1 cellular context compared by ENCODE assay signal in the genomic region with DNA sequence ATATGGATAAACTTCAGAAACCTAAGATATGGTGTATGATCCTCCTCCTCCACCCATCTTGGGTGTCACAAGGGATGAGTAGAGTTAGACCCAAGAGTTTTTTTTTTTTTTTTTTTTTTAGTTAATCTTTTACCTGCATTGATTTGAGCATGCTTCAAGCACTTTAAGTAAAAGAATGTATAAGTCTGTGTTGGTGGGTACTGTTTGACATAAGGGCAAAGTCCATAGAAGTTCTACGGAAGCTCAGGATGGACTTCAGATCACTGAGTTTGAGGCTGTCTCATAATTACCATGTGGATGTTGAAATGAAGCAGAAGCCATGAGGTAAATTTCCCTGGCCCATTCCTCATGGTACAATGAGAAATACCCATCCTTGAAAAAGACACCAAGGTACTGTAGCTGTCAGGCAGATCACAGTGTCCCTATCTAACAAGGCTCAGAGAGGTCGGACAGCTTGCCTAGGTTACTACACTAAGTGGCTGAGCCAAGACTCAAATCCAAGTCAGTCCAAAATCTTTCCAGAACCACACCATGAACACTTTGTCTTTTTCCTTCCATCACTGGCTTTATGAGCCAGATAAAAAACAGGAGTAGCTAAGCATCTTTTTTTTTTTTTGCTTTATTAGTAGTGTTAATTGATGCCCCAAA.
TF ChIP-seq lines count a peak whose summit lies in the region.

No MANE protein-coding gene starts in this region.

TF ChIP-seq in HepG2, 621 proteins besides CTCF, POLR2A, EP300 and RAD21 (continued from another document and continues in another):
- TF ChIP-seq, protein P1, sequence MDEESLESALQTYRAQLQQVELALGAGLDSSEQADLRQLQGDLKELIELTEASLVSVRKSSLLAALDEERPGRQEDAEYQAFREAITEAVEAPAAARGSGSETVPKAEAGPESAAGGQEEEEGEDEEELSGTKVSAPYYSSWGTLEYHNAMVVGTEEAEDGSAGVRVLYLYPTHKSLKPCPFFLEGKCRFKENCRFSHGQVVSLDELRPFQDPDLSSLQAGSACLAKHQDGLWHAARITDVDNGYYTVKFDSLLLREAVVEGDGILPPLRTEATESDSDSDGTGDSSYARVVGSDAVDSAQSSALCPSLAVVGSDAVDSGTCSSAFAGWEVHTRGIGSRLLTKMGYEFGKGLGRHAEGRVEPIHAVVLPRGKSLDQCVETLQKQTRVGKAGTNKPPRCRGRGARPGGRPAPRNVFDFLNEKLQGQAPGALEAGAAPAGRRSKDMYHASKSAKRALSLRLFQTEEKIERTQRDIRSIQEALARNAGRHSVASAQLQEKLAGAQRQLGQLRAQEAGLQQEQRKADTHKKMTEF (CRISPR knock-in tag; IDR thresholded peaks at IDR 0.05): peak; percentile 78
- TF ChIP-seq ZC3H13 (CRISPR knock-in tag; IDR thresholded peaks at IDR 0.05) (no peak), HNRNPH1 (optimal IDR thresholded peaks at IDR 0.05; ENCODE audit: low read depth, low read length) (no peak), AHR (CRISPR knock-in tag; IDR thresholded peaks at IDR 0.05) (no peak), THYN1 (CRISPR knock-in tag; IDR thresholded peaks at IDR 0.05; ENCODE audit: borderline replicate concordance, low read depth) (no peak), RELA (CRISPR knock-in tag; IDR thresholded peaks at IDR 0.05) (no peak), MYC (CRISPR knock-in tag; IDR thresholded peaks at IDR 0.05; ENCODE audit: borderline replicate concordance) (no peak), ZNF550 (CRISPR knock-in tag; IDR thresholded peaks at IDR 0.05; ENCODE audit: borderline replicate concordance) (no peak), SRSF9 (IDR thresholded peaks at IDR 0.05; ENCODE audit: borderline replicate concordance, insufficient read depth, low read depth, low read length, poor library complexity, severe bottlenecking) (no peak), ZNF546 (CRISPR knock-in tag; conservative IDR thresholded peaks at IDR 0.05) (no peak), ZNF563 (CRISPR knock-in tag; IDR thresholded peaks at IDR 0.05) (no peak), NFYC (CRISPR knock-in tag; IDR thresholded peaks at IDR 0.05) (no peak), ZNF367 (CRISPR knock-in tag; IDR thresholded peaks at IDR 0.05; ENCODE audit: borderline replicate concordance) (no peak), KLF16 (CRISPR knock-in tag; IDR thresholded peaks at IDR 0.05) (peak in 1 of 2 experiments; percentile 94; a peak in 2 of 4 replicates), ZSCAN31 (CRISPR knock-in tag; IDR thresholded peaks at IDR 0.05; ENCODE audit: low read depth) (0 out of 2 replicates have a peak, but pooled peaks have one; percentile 58), SMC3 (IDR thresholded peaks at IDR 0.05; ENCODE audit: low read length) (peak; percentile 44; the same call in 1 of the 2 replicates), KDM2A (CRISPR knock-in tag; IDR thresholded peaks at IDR 0.05; ENCODE audit: borderline replicate concordance, low read depth) (no peak), ZNF761 (CRISPR knock-in tag; conservative IDR thresholded peaks at IDR 0.05) (no peak), STAT5B (CRISPR knock-in tag; IDR thresholded peaks at IDR 0.05) (no peak), ZNF263 (CRISPR knock-in tag; IDR thresholded peaks at IDR 0.05) (no peak), HNF4G (IDR thresholded peaks at IDR 0.05; ENCODE audit: borderline replicate concordance, low read depth, low read length) (peak; percentile 93), HNF4G (CRISPR knock-in tag; IDR thresholded peaks at IDR 0.05; ENCODE audit: borderline replicate concordance, low read depth) (peak; percentile 81), ETV5 (CRISPR knock-in tag; IDR thresholded peaks at IDR 0.05; ENCODE audit: borderline replicate concordance) (peak; percentile 85), CHD4 (IDR thresholded peaks at IDR 0.05; ENCODE audit: borderline replicate concordance, low read length) (peak; percentile 63; the same call in 1 of the 2 replicates), HNRNPK (IDR thresholded peaks at IDR 0.05; ENCODE audit: low read depth, low read length, poor library complexity, severe bottlenecking) (no peak), SMYD3 (CRISPR knock-in tag; IDR thresholded peaks at IDR 0.05) (no peak), SETDB1 (CRISPR knock-in tag; IDR thresholded peaks at IDR 0.05; ENCODE audit: borderline replicate concordance) (no peak), PPARG (CRISPR knock-in tag; conservative IDR thresholded peaks at IDR 0.05) (peak; percentile 69; the same call in 1 of the 2 replicates), GTF3A (CRISPR knock-in tag; conservative IDR thresholded peaks at IDR 0.05) (no peak), ZNF891 (CRISPR knock-in tag; IDR thresholded peaks at IDR 0.05) (no peak), GFI1 (CRISPR knock-in tag; IDR thresholded peaks at IDR 0.05; ENCODE audit: borderline replicate concordance) (peak; percentile 86), MTA3 (CRISPR knock-in tag; IDR thresholded peaks at IDR 0.05) (no peak), IRF2 (CRISPR knock-in tag; IDR thresholded peaks at IDR 0.05) (peak; percentile 47; the same call in 1 of the 2 replicates), NFKBIZ (CRISPR knock-in tag; IDR thresholded peaks at IDR 0.05) (no peak), DPF2 (CRISPR knock-in tag; IDR thresholded peaks at IDR 0.05; ENCODE audit: borderline replicate concordance, low read depth) (peak; percentile 27; the same call in 1 of the 2 replicates), ZNF878 (CRISPR knock-in tag; IDR thresholded peaks at IDR 0.05) (0 out of 2 replicates have a peak, but pooled peaks have one; percentile 49), BORCS8-MEF2B (CRISPR knock-in tag; IDR thresholded peaks at IDR 0.05) (no peak), TARDBP (CRISPR knock-in tag; IDR thresholded peaks at IDR 0.05) (peak; percentile 61; the same call in 1 of the 2 replicates), ZFP36L1 (CRISPR knock-in tag; IDR thresholded peaks at IDR 0.05) (no peak), ELF3 (CRISPR knock-in tag; IDR thresholded peaks at IDR 0.05) (peak; percentile 67), ZNF33B (CRISPR knock-in tag; IDR thresholded peaks at IDR 0.05) (no peak), ZFAT (CRISPR knock-in tag; conservative IDR thresholded peaks at IDR 0.05) (no peak), RXRB (CRISPR knock-in tag; IDR thresholded peaks at IDR 0.05; ENCODE audit: borderline replicate concordance) (peak; percentile 86), ZNF589 (CRISPR knock-in tag; conservative IDR thresholded peaks at IDR 0.05) (no peak), MATR3 (CRISPR knock-in tag; IDR thresholded peaks at IDR 0.05) (no peak), DNMT1 (CRISPR knock-in tag; IDR thresholded peaks at IDR 0.05) (no peak), SALL2 (CRISPR knock-in tag; IDR thresholded peaks at IDR 0.05) (no peak)
- TF ChIP-seq, protein P2, sequence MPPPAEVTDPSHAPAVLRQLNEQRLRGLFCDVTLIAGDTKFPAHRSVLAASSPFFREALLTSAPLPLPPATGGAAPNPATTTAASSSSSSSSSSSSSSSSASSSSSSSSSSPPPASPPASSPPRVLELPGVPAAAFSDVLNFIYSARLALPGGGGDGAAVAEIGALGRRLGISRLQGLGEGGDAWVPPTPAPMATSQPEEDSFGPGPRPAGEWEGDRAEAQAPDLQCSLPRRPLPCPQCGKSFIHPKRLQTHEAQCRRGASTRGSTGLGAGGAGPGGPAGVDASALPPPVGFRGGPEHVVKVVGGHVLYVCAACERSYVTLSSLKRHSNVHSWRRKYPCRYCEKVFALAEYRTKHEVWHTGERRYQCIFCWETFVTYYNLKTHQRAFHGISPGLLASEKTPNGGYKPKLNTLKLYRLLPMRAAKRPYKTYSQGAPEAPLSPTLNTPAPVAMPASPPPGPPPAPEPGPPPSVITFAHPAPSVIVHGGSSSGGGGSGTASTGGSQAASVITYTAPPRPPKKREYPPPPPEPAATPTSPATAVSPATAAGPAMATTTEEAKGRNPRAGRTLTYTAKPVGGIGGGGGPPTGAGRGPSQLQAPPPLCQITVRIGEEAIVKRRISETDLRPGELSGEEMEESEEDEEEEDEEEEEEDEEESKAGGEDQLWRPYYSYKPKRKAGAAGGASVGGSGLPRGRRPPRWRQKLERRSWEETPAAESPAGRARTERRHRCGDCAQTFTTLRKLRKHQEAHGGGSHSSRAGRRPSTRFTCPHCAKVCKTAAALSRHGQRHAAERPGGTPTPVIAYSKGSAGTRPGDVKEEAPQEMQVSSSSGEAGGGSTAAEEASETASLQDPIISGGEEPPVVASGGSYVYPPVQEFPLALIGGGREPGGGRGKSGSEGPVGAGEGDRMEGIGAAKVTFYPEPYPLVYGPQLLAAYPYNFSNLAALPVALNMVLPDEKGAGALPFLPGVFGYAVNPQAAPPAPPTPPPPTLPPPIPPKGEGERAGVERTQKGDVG (CRISPR knock-in tag; IDR thresholded peaks at IDR 0.05; ENCODE audit: borderline replicate concordance): no peak
- TF ChIP-seq, protein P3, sequence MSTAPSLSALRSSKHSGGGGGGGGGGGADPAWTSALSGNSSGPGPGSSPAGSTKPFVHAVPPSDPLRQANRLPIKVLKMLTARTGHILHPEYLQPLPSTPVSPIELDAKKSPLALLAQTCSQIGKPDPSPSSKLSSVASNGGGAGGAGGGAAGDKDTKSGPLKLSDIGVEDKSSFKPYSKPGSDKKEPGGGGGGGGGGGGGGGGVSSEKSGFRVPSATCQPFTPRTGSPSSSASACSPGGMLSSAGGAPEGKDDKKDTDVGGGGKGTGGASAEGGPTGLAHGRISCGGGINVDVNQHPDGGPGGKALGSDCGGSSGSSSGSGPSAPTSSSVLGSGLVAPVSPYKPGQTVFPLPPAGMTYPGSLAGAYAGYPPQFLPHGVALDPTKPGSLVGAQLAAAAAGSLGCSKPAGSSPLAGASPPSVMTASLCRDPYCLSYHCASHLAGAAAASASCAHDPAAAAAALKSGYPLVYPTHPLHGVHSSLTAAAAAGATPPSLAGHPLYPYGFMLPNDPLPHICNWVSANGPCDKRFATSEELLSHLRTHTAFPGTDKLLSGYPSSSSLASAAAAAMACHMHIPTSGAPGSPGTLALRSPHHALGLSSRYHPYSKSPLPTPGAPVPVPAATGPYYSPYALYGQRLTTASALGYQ (CRISPR knock-in tag; IDR thresholded peaks at IDR 0.05): no peak
- TF ChIP-seq, protein P4, sequence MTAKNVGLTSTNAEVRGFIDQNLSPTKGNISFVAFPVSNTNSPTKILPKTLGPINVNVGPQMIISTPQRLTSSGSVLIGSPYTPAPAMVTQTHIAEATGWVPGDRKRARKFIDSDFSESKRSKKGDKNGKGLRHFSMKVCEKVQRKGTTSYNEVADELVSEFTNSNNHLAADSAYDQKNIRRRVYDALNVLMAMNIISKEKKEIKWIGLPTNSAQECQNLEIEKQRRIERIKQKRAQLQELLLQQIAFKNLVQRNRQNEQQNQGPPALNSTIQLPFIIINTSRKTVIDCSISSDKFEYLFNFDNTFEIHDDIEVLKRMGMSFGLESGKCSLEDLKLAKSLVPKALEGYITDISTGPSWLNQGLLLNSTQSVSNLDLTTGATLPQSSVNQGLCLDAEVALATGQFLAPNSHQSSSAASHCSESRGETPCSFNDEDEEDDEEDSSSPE (CRISPR knock-in tag; IDR thresholded peaks at IDR 0.05): peak; percentile 59
- TF ChIP-seq, protein P5, sequence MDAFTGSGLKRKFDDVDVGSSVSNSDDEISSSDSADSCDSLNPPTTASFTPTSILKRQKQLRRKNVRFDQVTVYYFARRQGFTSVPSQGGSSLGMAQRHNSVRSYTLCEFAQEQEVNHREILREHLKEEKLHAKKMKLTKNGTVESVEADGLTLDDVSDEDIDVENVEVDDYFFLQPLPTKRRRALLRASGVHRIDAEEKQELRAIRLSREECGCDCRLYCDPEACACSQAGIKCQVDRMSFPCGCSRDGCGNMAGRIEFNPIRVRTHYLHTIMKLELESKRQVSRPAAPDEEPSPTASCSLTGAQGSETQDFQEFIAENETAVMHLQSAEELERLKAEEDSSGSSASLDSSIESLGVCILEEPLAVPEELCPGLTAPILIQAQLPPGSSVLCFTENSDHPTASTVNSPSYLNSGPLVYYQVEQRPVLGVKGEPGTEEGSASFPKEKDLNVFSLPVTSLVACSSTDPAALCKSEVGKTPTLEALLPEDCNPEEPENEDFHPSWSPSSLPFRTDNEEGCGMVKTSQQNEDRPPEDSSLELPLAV (CRISPR knock-in tag; conservative IDR thresholded peaks at IDR 0.05; ENCODE audit: low read depth): no peak
- TF ChIP-seq, protein P6, sequence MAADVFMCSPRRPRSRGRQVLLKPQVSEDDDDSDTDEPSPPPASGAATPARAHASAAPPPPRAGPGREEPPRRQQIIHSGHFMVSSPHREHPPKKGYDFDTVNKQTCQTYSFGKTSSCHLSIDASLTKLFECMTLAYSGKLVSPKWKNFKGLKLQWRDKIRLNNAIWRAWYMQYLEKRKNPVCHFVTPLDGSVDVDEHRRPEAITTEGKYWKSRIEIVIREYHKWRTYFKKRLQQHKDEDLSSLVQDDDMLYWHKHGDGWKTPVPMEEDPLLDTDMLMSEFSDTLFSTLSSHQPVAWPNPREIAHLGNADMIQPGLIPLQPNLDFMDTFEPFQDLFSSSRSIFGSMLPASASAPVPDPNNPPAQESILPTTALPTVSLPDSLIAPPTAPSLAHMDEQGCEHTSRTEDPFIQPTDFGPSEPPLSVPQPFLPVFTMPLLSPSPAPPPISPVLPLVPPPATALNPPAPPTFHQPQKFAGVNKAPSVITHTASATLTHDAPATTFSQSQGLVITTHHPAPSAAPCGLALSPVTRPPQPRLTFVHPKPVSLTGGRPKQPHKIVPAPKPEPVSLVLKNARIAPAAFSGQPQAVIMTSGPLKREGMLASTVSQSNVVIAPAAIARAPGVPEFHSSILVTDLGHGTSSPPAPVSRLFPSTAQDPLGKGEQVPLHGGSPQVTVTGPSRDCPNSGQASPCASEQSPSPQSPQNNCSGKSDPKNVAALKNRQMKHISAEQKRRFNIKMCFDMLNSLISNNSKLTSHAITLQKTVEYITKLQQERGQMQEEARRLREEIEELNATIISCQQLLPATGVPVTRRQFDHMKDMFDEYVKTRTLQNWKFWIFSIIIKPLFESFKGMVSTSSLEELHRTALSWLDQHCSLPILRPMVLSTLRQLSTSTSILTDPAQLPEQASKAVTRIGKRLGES (CRISPR knock-in tag; IDR thresholded peaks at IDR 0.05; ENCODE audit: borderline replicate concordance): peak; percentile 31; the same call in 1 of the 2 replicates
- TF ChIP-seq, protein P7, sequence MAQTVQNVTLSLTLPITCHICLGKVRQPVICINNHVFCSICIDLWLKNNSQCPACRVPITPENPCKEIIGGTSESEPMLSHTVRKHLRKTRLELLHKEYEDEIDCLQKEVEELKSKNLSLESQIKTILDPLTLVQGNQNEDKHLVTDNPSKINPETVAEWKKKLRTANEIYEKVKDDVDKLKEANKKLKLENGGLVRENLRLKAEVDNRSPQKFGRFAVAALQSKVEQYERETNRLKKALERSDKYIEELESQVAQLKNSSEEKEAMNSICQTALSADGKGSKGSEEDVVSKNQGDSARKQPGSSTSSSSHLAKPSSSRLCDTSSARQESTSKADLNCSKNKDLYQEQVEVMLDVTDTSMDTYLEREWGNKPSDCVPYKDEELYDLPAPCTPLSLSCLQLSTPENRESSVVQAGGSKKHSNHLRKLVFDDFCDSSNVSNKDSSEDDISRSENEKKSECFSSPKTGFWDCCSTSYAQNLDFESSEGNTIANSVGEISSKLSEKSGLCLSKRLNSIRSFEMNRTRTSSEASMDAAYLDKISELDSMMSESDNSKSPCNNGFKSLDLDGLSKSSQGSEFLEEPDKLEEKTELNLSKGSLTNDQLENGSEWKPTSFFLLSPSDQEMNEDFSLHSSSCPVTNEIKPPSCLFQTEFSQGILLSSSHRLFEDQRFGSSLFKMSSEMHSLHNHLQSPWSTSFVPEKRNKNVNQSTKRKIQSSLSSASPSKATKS (CRISPR knock-in tag; IDR thresholded peaks at IDR 0.05): 0 out of 2 replicates have a peak, but pooled peaks have one; percentile 47
